In the genomic region with DNA sequence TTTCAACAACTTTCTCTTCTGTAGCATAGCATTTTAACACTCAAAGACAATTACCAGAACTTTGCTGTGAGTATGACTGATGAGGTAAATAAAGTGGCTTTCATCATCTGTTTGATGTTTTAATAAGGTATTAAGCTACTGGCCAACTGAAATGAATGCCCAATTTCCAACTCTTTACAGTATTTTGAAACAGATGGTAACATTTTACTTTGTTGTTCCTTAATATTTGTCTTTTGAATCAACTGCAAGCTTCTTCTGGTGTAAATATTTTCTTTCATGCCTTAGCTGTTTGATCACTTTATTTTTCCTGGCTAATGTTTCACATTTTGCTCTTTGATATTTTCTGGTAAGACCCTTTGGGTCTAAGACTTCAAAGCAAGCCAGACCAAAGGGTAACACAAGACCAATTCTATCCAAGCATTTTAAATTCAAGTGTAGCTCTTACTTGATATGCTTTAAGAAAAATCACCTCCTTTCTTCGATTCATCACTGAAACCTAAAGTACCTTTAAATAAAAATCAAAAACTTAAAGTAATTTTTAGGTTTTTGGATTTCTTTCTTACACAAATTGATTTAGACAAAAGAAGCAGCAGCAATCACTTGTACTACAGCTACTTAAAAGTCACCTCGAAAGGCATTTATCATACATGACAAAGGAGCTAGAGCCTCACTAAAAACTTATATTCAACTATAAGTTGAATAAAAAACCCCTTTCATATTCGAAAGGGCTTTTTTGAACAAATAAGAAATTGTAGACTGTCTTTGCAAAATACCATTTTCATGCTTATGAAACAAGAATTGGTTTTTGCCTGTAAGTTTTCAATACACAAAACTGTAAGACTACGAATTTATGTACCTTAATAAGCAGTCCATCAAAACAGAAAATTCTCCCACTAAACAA, we compare ENCODE assay signal across 1 cellular context.
TF ChIP-seq lines count a peak whose summit lies in the region.

No MANE protein-coding gene starts in this region.

TF ChIP-seq in HepG2, 621 proteins besides CTCF, POLR2A, EP300 and RAD21 (continued from another document):
- TF ChIP-seq SCMH1 (CRISPR knock-in tag; IDR thresholded peaks at IDR 0.05; ENCODE audit: borderline replicate concordance) (no peak), HNF4G (IDR thresholded peaks at IDR 0.05; ENCODE audit: borderline replicate concordance, low read depth, low read length) (peak; percentile 64), HNF4G (CRISPR knock-in tag; IDR thresholded peaks at IDR 0.05; ENCODE audit: borderline replicate concordance, low read depth) (0 out of 2 replicates have a peak, but pooled peaks have one; percentile 28), PPARG (CRISPR knock-in tag; conservative IDR thresholded peaks at IDR 0.05) (peak; percentile 88), ZNF749 (CRISPR knock-in tag; IDR thresholded peaks at IDR 0.05; ENCODE audit: borderline replicate concordance) (no peak; the same call in 1 of the 2 replicates), ZBTB42 (CRISPR knock-in tag; IDR thresholded peaks at IDR 0.05) (no peak), KLF13 (CRISPR knock-in tag; IDR thresholded peaks at IDR 0.05) (no peak), MEF2D (CRISPR knock-in tag; IDR thresholded peaks at IDR 0.05) (0 out of 2 replicates have a peak, but pooled peaks have one; percentile 20), ZNF572 (CRISPR knock-in tag; IDR thresholded peaks at IDR 0.05) (no peak), ATF1 (CRISPR knock-in tag; IDR thresholded peaks at IDR 0.05) (peak; percentile 76), GABPA (IDR thresholded peaks at IDR 0.05; ENCODE audit: low read depth, low read length) (no peak), GABPA (CRISPR knock-in tag; IDR thresholded peaks at IDR 0.05; ENCODE audit: low read depth) (peak; percentile 37; the same call in 1 of the 2 replicates), HOXA7 (CRISPR knock-in tag; IDR thresholded peaks at IDR 0.05) (no peak), THAP11 (CRISPR knock-in tag; IDR thresholded peaks at IDR 0.05) (peak; percentile 59; the same call in 1 of the 2 replicates), GATA4 (IDR thresholded peaks at IDR 0.05; ENCODE audit: borderline replicate concordance, low read depth) (peak; percentile 92; the same call in 1 of the 2 replicates), MIER3 (CRISPR knock-in tag; IDR thresholded peaks at IDR 0.05; ENCODE audit: borderline replicate concordance) (peak; percentile 84), ZNF549 (CRISPR knock-in tag; IDR thresholded peaks at IDR 0.05) (no peak)
- TF ChIP-seq, protein P1, sequence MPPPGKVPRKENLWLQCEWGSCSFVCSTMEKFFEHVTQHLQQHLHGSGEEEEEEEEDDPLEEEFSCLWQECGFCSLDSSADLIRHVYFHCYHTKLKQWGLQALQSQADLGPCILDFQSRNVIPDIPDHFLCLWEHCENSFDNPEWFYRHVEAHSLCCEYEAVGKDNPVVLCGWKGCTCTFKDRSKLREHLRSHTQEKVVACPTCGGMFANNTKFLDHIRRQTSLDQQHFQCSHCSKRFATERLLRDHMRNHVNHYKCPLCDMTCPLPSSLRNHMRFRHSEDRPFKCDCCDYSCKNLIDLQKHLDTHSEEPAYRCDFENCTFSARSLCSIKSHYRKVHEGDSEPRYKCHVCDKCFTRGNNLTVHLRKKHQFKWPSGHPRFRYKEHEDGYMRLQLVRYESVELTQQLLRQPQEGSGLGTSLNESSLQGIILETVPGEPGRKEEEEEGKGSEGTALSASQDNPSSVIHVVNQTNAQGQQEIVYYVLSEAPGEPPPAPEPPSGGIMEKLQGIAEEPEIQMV (CRISPR knock-in tag; IDR thresholded peaks at IDR 0.05; ENCODE audit: low read depth): no peak
- TF ChIP-seq, protein P2, sequence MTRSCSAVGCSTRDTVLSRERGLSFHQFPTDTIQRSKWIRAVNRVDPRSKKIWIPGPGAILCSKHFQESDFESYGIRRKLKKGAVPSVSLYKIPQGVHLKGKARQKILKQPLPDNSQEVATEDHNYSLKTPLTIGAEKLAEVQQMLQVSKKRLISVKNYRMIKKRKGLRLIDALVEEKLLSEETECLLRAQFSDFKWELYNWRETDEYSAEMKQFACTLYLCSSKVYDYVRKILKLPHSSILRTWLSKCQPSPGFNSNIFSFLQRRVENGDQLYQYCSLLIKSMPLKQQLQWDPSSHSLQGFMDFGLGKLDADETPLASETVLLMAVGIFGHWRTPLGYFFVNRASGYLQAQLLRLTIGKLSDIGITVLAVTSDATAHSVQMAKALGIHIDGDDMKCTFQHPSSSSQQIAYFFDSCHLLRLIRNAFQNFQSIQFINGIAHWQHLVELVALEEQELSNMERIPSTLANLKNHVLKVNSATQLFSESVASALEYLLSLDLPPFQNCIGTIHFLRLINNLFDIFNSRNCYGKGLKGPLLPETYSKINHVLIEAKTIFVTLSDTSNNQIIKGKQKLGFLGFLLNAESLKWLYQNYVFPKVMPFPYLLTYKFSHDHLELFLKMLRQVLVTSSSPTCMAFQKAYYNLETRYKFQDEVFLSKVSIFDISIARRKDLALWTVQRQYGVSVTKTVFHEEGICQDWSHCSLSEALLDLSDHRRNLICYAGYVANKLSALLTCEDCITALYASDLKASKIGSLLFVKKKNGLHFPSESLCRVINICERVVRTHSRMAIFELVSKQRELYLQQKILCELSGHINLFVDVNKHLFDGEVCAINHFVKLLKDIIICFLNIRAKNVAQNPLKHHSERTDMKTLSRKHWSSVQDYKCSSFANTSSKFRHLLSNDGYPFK (CRISPR knock-in tag; IDR thresholded peaks at IDR 0.05; ENCODE audit: borderline replicate concordance): no peak
